Comparison of ENCODE assay signal across 23 cellular contexts in genomic region chr1:220828211-220828553, GRCh38. TPM values are rescaled to one million over a fixed set of nuclear protein-coding genes. Genes with fewer than 3 reads are reported as not detected.
"Had no signal": no experiment of that assay in that cellular context is flagged by ENCODE, and none has a peak within 500 bp of the region (broad histone marks: within the 10 kb centered on the region; RNA-seq: fewer than 3 reads in every experiment).

No MANE protein-coding gene starts in this region.

- DNase-seq: activated CD4-positive, alpha-beta T cell treated with anti-CD3 and anti-CD28 coated beads, Interleukin-2, amount 50 U/mL, for 4 hours; activated CD8-positive, alpha-beta memory T cell treated with anti-CD3 and anti-CD28 coated beads for 24 hours; activated CD8-positive, alpha-beta memory T cell treated with anti-CD3 and anti-CD28 coated beads, Interleukin-2, amount 50 U/mL, for 4 hours; activated T-cell treated with anti-CD3 and anti-CD28 coated beads, Interleukin-2, amount 50 U/mL, for 24 hours; brain microvascular endothelial cell; effector memory CD4-positive, alpha-beta T cell; head of caudate nucleus; hypothalamus; mucosa of descending colon; naive B cell; stimulated activated CD4-positive, alpha-beta T cell treated with anti-CD3 and anti-CD28 coated beads, Interleukin-15, amount 100 ng/mL, for 24 hours; stomach; T1000; trophoblast cell had no signal

- ATAC-seq: activated T-helper 17 cell treated with anti-CD3 and anti-CD28 coated beads, Interleukin-2, amount 50 U/mL, for 72 hours; stimulated activated memory B cell treated with anti-CD40 and anti-IgM and Interleukin-4, amounts not matched to agents 10 μg/mL and 1 μg/mL and 100 μg/mL, for 72 hours; WTC11 had no signal

- H3K4me3 ChIP-seq: adrenal gland, ascending aorta, gastroesophageal sphincter, mucosa of descending colon, skin epidermis, stomach, suprapubic skin, vagina had no signal

- H3K4me1 ChIP-seq: adrenal gland, stomach, suprapubic skin had no signal

- H3K27me3 ChIP-seq: adrenal gland, ascending aorta, brain microvascular endothelial cell, gastroesophageal sphincter, stomach, suprapubic skin, vagina had no signal

- H3K27ac ChIP-seq: ascending aorta, brain microvascular endothelial cell, skin epidermis, stomach, suprapubic skin, vagina had no signal

- H3K9me3 ChIP-seq: adrenal gland, ascending aorta, gastroesophageal sphincter, mucosa of descending colon, suprapubic skin, vagina had no signal

- H3K36me3 ChIP-seq: adrenal gland, ascending aorta, brain microvascular endothelial cell, gastroesophageal sphincter, stomach, suprapubic skin, vagina had no signal

RNA-seq across cellular contexts. Expression of gene HLX, which starts 51.1 kb away (rescaled TPM):
- total RNA-seq: WTC11 had no signal
